In the genomic region with DNA sequence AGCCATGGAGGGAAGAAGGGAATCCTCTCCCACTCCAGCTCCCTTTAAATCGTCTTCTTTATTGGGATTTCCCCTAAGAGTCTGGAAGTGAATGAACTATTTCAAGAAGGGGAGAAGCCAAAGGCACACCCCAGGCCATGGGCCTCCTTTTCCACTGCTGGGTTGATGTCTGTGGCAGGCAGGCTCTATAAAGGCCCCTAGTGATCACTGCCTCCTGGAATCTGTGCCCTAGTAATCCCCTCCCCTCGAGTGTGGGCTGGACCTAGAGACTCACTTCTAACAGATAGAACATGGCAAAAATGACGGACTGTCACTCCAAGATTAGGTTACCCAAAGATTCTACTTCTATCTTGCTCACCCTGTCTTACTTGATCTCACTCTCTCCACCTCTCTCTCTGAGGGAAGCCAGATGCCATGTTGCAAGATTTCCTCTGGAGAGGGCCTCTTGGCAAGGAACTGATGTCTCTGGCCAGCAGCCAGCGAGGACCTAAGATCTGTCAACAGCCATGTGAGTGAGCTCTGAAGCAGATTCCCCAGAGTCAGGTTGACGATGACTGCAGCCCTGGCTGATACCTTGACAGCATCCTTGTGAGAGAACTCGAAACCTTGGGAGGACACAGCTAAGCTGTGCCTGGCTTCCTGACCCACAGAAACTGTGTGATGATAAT, we compare ENCODE assay signal across 9 cellular contexts.
DNase-seq lines count a peak whose midpoint lies in the region; ATAC-seq and TF ChIP-seq lines count a peak whose summit lies in the region.
"Had no signal": no experiment of that assay in that cellular context is flagged by ENCODE, and none has a peak within 500 bp of the region (broad histone marks: within the 10 kb centered on the region; RNA-seq: fewer than 3 reads in every experiment).

No MANE protein-coding gene starts in this region.

- TF ChIP-seq CTCF in left lung (IDR thresholded peaks at IDR 0.05): no peak

- no peak overlapping the region for H3K4me3 ChIP-seq in left lung
- H3K4me3 ChIP-seq: upper lobe of left lung had no signal

- H3K27ac ChIP-seq in left lung: no peak overlapping the region
- H3K27ac ChIP-seq: upper lobe of left lung had no signal

- H3K27me3 ChIP-seq in left lung: no peaks in the 10 kb centered on the region
- H3K27me3 ChIP-seq: upper lobe of left lung had no signal

- no peaks in the 10 kb centered on the region for H3K9me3 ChIP-seq in left lung
- H3K9me3 ChIP-seq: upper lobe of left lung had no signal

- ATAC-seq in left cardiac atrium: peak; percentile 66 to 75
- no peak for ATAC-seq in left lung

- no peaks in the 10 kb centered on the region for H3K4me1 ChIP-seq in left lung

- DNase-seq in HT-29 (ENCODE audit: low spot score) (peak; percentile 58), SKM-1 treated with dmso at 0.1 percent for 144 hours (lab: John Stamatoyannopoulos, UW; ENCODE audit: unreplicated experiment) (peak; percentile 58), left cardiac atrium (peak; percentile 79), renal cortical epithelial cell (ENCODE audit: low read depth) (peak; percentile 16), activated T-cell treated with anti-CD3 and anti-CD28 coated beads for 4 hours (no peak), left lung (no peak), AG08395 (ENCODE audit: low spot score) (no peak), occipital lobe (lab: John Stamatoyannopoulos, UW) (no peak)

- intact Hi-C loops in left cardiac atrium (cut with DNase I): loop anchor here in 1 of 2 donors (10.0 kb wide), 1 partner anchor 53 kb away; no protein-coding TSS in a partner anchor
- intact Hi-C loops in left lung (cut with DNase I): no loop called here

- H3K36me3 ChIP-seq in left lung: no peaks in the 10 kb centered on the region
- H3K36me3 ChIP-seq: upper lobe of left lung had no signal

Comparison
In these comparisons a context has a peak if more than half of its experiments do, and no peak if none do; other contexts are left out.
1. DNase-seq: peak in HT-29 (single experiment), SKM-1 treated with dmso at 0.1 percent for 144 hours (single experiment), left cardiac atrium (single experiment) and renal cortical epithelial cell (single experiment); none in activated T-cell treated with anti-CD3 and anti-CD28 coated beads for 4 hours (single experiment), left lung (0 of 2), AG08395 (single experiment) and occipital lobe (single experiment).